ENCODE assay signal across 8 cellular contexts in genomic region chr15:75577401-75578205, GRCh38. TPM values are rescaled to one million over a fixed set of nuclear protein-coding genes. Genes with fewer than 3 reads are reported as not detected.
A peak's percentile ranks its signal among the peaks of the same experiment; 100 is the strongest.
DNase-seq lines count a peak whose midpoint lies in the region; ATAC-seq and TF ChIP-seq lines count a peak whose summit lies in the region.

No MANE protein-coding gene starts in this region.

- peak; percentile 32 for ATAC-seq in esophagus mucosa
- ATAC-seq in left lobe of liver: no peak
- ATAC-seq in HG02571 (IDR thresholded peaks at IDR 0.05; ENCODE audit: unreplicated experiment): no peak
- no peak for ATAC-seq in HG02973 (IDR thresholded peaks at IDR 0.05; ENCODE audit: unreplicated experiment)

- no peaks in the 10 kb centered on the region for H3K27me3 Mint-ChIP-seq in neural crest cell (ENCODE audit: low read depth)

- peak overlapping the region; percentile 69; the same call in 1 of the 2 replicates for H3K27ac ChIP-seq in 22Rv1

- DNase-seq in H7: peak; percentile 49
- peak; percentile 14 for DNase-seq in SW480 (ENCODE audit: low spot score)
- DNase-seq in neural crest cell (ENCODE audit: low read depth, low spot score): no peak
- no peak for DNase-seq in left lobe of liver (ENCODE audit: low spot score)

- no peaks in the 10 kb centered on the region for H3K27me3 ChIP-seq in H7 (ENCODE audit: control insufficient read depth, insufficient read depth, low read length)

- peaks cover 35% of the 10 kb centered on the region for H3K4me1 Mint-ChIP-seq in neural crest cell

- no peaks in the 10 kb centered on the region for H3K9me3 Mint-ChIP-seq in neural crest cell

- peaks cover 3% of the 10 kb centered on the region for H3K36me3 Mint-ChIP-seq in neural crest cell (ENCODE audit: low read depth)

- peak overlapping the region; percentile 98 for H3K27ac Mint-ChIP-seq in neural crest cell (ENCODE audit: unreplicated experiment)

- H3K4me3 Mint-ChIP-seq in neural crest cell: peak overlapping the region; percentile 99

- no peaks in the 10 kb centered on the region for H3K36me3 ChIP-seq in H7 (replicated peaks; ENCODE audit: control insufficient read depth, insufficient read depth, low read length)

- TF ChIP-seq CTCF in 22Rv1 (IDR thresholded peaks at IDR 0.05) (no peak), neural crest cell (conservative IDR thresholded peaks at IDR 0.05) (no peak)

- peak overlapping the region; percentile 52 for H3K4me3 ChIP-seq in H7 (ENCODE audit: insufficient read depth, low read depth, low read length)

RNA-seq across cellular contexts. Expression of gene PTPN9, which starts 1.5 kb away (rescaled TPM):
- 44.8 and 48.1 TPM in 2 replicates for total RNA-seq in H7 (2014; rRNA removed; shearing (Covaris generic))
- 13.6 TPM for total RNA-seq in esophagus mucosa
- 41.1 and 42.0 TPM in 2 replicates for total RNA-seq in neural crest cell
- total RNA-seq in left lobe of liver: 9.2 TPM

RNA-seq across cellular contexts. Expression of gene SNUPN, which starts 47.9 kb away (rescaled TPM):
- total RNA-seq in H7 (2014; rRNA removed; shearing (Covaris generic)): 19.2 and 23.4 TPM in 2 replicates
- total RNA-seq in esophagus mucosa: 12.1 TPM
- total RNA-seq in neural crest cell: 20.9 and 21.3 TPM in 2 replicates
- 10.1 TPM for total RNA-seq in left lobe of liver

Comparison
In these comparisons a context has a peak if more than half of its experiments do, and no peak if none do; other contexts are left out.
1. DNase-seq: peak in H7 (single experiment) and SW480 (single experiment); none in neural crest cell (single experiment) and left lobe of liver (single experiment).